26 cellular contexts compared by ENCODE assay signal in the genomic region with DNA sequence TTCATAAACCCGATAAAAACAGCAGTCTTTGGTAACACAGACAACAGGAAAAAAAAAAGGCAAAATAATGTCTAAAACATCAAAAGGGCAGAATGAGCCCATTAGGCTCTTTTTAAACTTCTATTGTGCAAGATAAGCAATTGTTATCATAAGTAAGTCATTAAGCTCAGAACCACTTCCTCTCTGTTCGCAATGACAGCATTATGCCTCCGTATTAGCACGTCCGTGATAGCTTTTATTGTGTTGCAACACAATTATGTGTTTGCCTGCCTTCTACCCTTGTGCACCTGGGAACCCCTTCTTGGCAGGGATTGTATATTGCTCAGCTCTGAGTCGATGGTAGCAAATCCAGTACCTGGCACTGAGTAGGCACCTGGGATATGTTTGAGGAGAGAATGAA.
DNase-seq lines count a peak whose midpoint lies in the region; ATAC-seq and TF ChIP-seq lines count a peak whose summit lies in the region.
"Had no signal": no experiment of that assay in that cellular context is flagged by ENCODE, and none has a peak within 500 bp of the region (broad histone marks: within the 10 kb centered on the region; RNA-seq: fewer than 3 reads in every experiment).

No MANE protein-coding gene starts in this region.

- H3K4me1 ChIP-seq in thyroid gland = no peaks in the 10 kb centered on the region
- H3K4me1 ChIP-seq: left ventricle myocardium inferior, psoas muscle, testis, vagina had no signal

- peak overlapping the region; percentile 59 for H3K9ac ChIP-seq in SK-N-MC (ENCODE audit: insufficient read length)

- H3K4me3 Mint-ChIP-seq in immature natural killer cell = peak overlapping the region in 3 of 5 donors; percentile 1 to 28 (median 26)
- H3K4me3 Mint-ChIP-seq: activated naive CD8-positive, alpha-beta T cell treated with anti-CD3 and anti-CD28 coated beads, Interleukin-2, amount 50 U/mL, for 24 hours; CD14-positive monocyte had no signal

- no peaks in the 10 kb centered on the region for H3K9me3 Mint-ChIP-seq in immature natural killer cell
- H3K9me3 Mint-ChIP-seq: activated naive CD8-positive, alpha-beta T cell treated with anti-CD3 and anti-CD28 coated beads, Interleukin-2, amount 50 U/mL, for 24 hours had no signal

- DNase-seq in NCI-H1436 (lab: John Stamatoyannopoulos, UW) (peak; percentile 33), NCI-H1436 treated with DMSO at 0.1 percent for 48 hours (lab: John Stamatoyannopoulos, UW) (no peak), NCI-H2029 treated with DMSO at 0.1 percent for 48 hours (lab: John Stamatoyannopoulos, UW) (peak; percentile 10), SK-N-MC (ENCODE audit: low read depth, low spot score) (no peak), immature natural killer cell (peak in 1 of 3 donors; percentile 17), thyroid gland (no peak)
- DNase-seq: activated CD4-positive, alpha-beta T cell treated with anti-CD3 and anti-CD28 coated beads for 48 hours; activated CD8-positive, alpha-beta memory T cell treated with anti-CD3 and anti-CD28 coated beads for 24 hours; activated gamma-delta T cell treated with Interleukin-2 at 50 U/mL for 16 hours; activated naive CD8-positive, alpha-beta T cell treated with anti-CD3 and anti-CD28 coated beads, Interleukin-2, amount 50 U/mL, for 24 hours; activated T-cell treated with anti-CD3 and anti-CD28 coated beads, Interleukin-2, amount 50 U/mL, for 1 hour; Calu3; cerebellar nuclear complex; left ventricle myocardium inferior; NCI-H2171; NCI-H524; psoas muscle; stimulated activated naive CD4-positive, alpha-beta T cell treated with Interleukin-2 at 50 U/mL for 16 hours; testis had no signal

- no peak for TF ChIP-seq POLR2A in thyroid gland (IDR thresholded peaks at IDR 0.05)

- peak overlapping the region; percentile 50 to 81 (median 59) for H3K27ac Mint-ChIP-seq in immature natural killer cell
- H3K27ac Mint-ChIP-seq: activated naive CD8-positive, alpha-beta T cell treated with anti-CD3 and anti-CD28 coated beads, Interleukin-2, amount 50 U/mL, for 24 hours had no signal

- H3K4me3 ChIP-seq in SK-N-MC (peak overlapping the region; percentile 63), thyroid gland (replicated peaks in 1 of 3) (no peak overlapping the region)
- H3K4me3 ChIP-seq: left ventricle myocardium inferior, psoas muscle, testis, vagina had no signal

- H3K9me3 ChIP-seq in SK-N-MC (ENCODE audit: low read depth, low read length) = no peaks in the 10 kb centered on the region
- H3K9me3 ChIP-seq in thyroid gland = no peaks in the 10 kb centered on the region
- H3K9me3 ChIP-seq: left ventricle myocardium inferior, psoas muscle, testis, vagina had no signal

- H3K4me1 Mint-ChIP-seq in immature natural killer cell = peaks cover 48 to 50% of the 10 kb centered on the region in 2 donors

- H3K36me3 ChIP-seq in SK-N-MC (ENCODE audit: insufficient read depth, low read length) (no peaks in the 10 kb centered on the region), thyroid gland (no peaks in the 10 kb centered on the region)
- H3K36me3 ChIP-seq: left ventricle myocardium inferior, vagina had no signal

- H3K27me3 ChIP-seq in thyroid gland = no peaks in the 10 kb centered on the region
- H3K27me3 ChIP-seq: testis, vagina had no signal

- ATAC-seq in HG02973 (IDR thresholded peaks at IDR 0.05; ENCODE audit: unreplicated experiment) (no peak), HG03565 (IDR thresholded peaks at IDR 0.05; ENCODE audit: unreplicated experiment) (no peak)
- ATAC-seq: activated naive CD8-positive, alpha-beta T cell treated with anti-CD3 and anti-CD28 coated beads, Interleukin-2, amount 50 U/mL, for 24 hours; psoas muscle; Right ventricle myocardium inferior had no signal

- 59 to 67% methylated on average over 6 of the region's 6 CpGs for WGBS in thyroid gland, 2 donors

- H3K27me3 Mint-ChIP-seq in immature natural killer cell (ENCODE audit: low read depth in 3 of 3) = peaks cover 4 to 6% (median 5%) of the 10 kb centered on the region in 3 donors

- no peaks in the 10 kb centered on the region for H3K36me3 Mint-ChIP-seq in immature natural killer cell
- H3K36me3 Mint-ChIP-seq: CD14-positive monocyte had no signal

- TF ChIP-seq CTCF in thyroid gland (IDR thresholded peaks at IDR 0.05) = no peak

- peak overlapping the region; percentile 98 for H3K27ac ChIP-seq in SK-N-MC
- no peak overlapping the region for H3K27ac ChIP-seq in thyroid gland
- H3K27ac ChIP-seq: 22Rv1, left ventricle myocardium inferior, psoas muscle, testis, vagina, VCaP had no signal

- intact Hi-C loops in thyroid gland (cut with DNase I) = no loop called here

Comparison
In these comparisons a context has a peak if more than half of its experiments do, and no peak if none do; other contexts are left out.
1. DNase-seq: peak in NCI-H1436 (single experiment) and NCI-H2029 treated with DMSO at 0.1 percent for 48 hours (single experiment); none in NCI-H1436 treated with DMSO at 0.1 percent for 48 hours (single experiment), SK-N-MC (single experiment) and thyroid gland (0 of 2).